ENCODE assay signal across 1 cellular context in the genomic region with DNA sequence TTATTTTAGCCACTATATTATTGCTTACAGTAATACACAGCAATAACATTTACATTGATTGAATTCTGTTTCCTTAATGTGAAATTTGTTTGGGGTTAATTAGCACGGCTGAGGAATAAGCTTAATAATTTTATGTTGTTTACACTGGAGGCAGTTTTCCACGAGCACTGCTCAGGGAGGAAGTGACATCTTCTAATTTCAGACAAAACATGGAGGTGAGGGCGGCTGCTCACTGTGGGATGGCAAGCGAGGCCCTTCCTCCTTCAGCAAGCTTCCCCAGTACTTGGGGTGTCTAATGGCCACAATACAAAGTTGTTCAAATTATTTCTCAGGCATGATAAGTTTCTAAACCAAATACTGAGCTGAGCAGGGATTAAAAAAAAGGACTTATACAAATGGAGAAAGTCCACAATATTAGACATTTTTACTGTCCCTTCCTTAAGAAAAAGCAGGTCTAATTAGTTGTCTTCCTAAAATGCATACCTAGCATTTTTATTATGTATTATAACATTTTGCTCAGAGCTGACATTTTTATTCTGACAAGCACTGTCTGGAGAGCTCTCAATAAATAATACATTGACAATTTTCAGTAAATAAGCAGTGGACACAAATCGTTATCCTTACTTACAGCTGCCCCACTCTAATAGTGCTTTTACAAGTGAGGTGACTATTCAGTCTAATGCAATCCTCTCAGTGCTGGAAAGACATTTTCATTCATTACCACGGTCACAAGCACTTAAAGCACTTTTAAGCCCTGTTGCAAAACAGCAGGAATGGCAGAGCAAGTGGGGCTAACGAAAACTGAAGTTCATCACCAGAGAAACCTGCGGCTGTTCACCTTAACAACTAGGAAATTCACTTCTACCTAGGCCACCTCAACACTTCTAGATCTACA.
TF ChIP-seq lines count a peak whose summit lies in the region.

No MANE protein-coding gene starts in this region.

TF ChIP-seq in K562, 482 proteins besides CTCF, POLR2A, EP300 and RAD21 (continued from another document and continues in another):
- TF ChIP-seq, protein P1, sequence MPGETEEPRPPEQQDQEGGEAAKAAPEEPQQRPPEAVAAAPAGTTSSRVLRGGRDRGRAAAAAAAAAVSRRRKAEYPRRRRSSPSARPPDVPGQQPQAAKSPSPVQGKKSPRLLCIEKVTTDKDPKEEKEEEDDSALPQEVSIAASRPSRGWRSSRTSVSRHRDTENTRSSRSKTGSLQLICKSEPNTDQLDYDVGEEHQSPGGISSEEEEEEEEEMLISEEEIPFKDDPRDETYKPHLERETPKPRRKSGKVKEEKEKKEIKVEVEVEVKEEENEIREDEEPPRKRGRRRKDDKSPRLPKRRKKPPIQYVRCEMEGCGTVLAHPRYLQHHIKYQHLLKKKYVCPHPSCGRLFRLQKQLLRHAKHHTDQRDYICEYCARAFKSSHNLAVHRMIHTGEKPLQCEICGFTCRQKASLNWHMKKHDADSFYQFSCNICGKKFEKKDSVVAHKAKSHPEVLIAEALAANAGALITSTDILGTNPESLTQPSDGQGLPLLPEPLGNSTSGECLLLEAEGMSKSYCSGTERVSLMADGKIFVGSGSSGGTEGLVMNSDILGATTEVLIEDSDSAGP (CRISPR knock-in tag; IDR thresholded peaks at IDR 0.05), result no peak
- TF ChIP-seq, protein P2, sequence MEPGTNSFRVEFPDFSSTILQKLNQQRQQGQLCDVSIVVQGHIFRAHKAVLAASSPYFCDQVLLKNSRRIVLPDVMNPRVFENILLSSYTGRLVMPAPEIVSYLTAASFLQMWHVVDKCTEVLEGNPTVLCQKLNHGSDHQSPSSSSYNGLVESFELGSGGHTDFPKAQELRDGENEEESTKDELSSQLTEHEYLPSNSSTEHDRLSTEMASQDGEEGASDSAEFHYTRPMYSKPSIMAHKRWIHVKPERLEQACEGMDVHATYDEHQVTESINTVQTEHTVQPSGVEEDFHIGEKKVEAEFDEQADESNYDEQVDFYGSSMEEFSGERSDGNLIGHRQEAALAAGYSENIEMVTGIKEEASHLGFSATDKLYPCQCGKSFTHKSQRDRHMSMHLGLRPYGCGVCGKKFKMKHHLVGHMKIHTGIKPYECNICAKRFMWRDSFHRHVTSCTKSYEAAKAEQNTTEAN (CRISPR knock-in tag; IDR thresholded peaks at IDR 0.05), result no peak
- TF ChIP-seq, protein P3, sequence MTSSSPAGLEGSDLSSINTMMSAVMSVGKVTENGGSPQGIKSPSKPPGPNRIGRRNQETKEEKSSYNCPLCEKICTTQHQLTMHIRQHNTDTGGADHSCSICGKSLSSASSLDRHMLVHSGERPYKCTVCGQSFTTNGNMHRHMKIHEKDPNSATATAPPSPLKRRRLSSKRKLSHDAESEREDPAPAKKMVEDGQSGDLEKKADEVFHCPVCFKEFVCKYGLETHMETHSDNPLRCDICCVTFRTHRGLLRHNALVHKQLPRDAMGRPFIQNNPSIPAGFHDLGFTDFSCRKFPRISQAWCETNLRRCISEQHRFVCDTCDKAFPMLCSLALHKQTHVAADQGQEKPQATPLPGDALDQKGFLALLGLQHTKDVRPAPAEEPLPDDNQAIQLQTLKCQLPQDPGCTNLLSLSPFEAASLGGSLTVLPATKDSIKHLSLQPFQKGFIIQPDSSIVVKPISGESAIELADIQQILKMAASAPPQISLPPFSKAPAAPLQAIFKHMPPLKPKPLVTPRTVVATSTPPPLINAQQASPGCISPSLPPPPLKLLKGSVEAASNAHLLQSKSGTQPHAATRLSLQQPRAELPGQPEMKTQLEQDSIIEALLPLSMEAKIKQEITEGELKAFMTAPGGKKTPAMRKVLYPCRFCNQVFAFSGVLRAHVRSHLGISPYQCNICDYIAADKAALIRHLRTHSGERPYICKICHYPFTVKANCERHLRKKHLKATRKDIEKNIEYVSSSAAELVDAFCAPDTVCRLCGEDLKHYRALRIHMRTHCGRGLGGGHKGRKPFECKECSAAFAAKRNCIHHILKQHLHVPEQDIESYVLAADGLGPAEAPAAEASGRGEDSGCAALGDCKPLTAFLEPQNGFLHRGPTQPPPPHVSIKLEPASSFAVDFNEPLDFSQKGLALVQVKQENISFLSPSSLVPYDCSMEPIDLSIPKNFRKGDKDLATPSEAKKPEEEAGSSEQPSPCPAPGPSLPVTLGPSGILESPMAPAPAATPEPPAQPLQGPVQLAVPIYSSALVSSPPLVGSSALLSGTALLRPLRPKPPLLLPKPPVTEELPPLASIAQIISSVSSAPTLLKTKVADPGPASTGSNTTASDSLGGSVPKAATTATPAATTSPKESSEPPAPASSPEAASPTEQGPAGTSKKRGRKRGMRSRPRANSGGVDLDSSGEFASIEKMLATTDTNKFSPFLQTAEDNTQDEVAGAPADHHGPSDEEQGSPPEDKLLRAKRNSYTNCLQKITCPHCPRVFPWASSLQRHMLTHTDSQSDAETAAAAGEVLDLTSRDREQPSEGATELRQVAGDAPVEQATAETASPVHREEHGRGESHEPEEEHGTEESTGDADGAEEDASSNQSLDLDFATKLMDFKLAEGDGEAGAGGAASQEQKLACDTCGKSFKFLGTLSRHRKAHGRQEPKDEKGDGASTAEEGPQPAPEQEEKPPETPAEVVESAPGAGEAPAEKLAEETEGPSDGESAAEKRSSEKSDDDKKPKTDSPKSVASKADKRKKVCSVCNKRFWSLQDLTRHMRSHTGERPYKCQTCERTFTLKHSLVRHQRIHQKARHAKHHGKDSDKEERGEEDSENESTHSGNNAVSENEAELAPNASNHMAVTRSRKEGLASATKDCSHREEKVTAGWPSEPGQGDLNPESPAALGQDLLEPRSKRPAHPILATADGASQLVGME (CRISPR knock-in tag; IDR thresholded peaks at IDR 0.05), result no peak
- TF ChIP-seq ZNF644 (tag; IDR thresholded peaks at IDR 0.05; ENCODE audit: low read depth) (no peak), FOS (IDR thresholded peaks at IDR 0.05; ENCODE audit: extremely low read depth, insufficient read length) (no peak), ATF1 (CRISPR knock-in tag; IDR thresholded peaks at IDR 0.05) (no peak), ATF1 (tag; IDR thresholded peaks at IDR 0.05) (peak; percentile 31; the same call in 1 of the 2 replicates), FOXK2 (conservative IDR thresholded peaks at IDR 0.05 in 1 of 2, IDR thresholded peaks at IDR 0.05 in 1 of 2; ENCODE audit: low read depth in 2 of 2) (peak; percentile 69 to 78; a peak in 3 of 4 replicates), PTBP1 (IDR thresholded peaks at IDR 0.05; ENCODE audit: low read depth, low read length) (no peak), MAZ (CRISPR knock-in tag; conservative IDR thresholded peaks at IDR 0.05 in 1 of 2, IDR thresholded peaks at IDR 0.05 in 1 of 2) (no peak), ESRRA (IDR thresholded peaks at IDR 0.05; ENCODE audit: borderline replicate concordance, low read depth) (no peak), ZNF696 (CRISPR knock-in tag; conservative IDR thresholded peaks at IDR 0.05) (no peak), HMGN3 (IDR thresholded peaks at IDR 0.05; ENCODE audit: borderline replicate concordance, extremely low read depth, insufficient read length, low read depth, low read length) (no peak), ZNF274 (IDR thresholded peaks at IDR 0.05; ENCODE audit: borderline replicate concordance, low read depth, low read length) (no peak), SMARCE1 (IDR thresholded peaks at IDR 0.05) (no peak), SMARCA5 (IDR thresholded peaks at IDR 0.05) (no peak), RBM34 (IDR thresholded peaks at IDR 0.05; ENCODE audit: borderline replicate concordance, insufficient read depth, low read length) (no peak), NR2C2 (CRISPR knock-in tag; IDR thresholded peaks at IDR 0.05) (no peak), NR2C2 (tag; IDR thresholded peaks at IDR 0.05) (peak; percentile 33; the same call in 1 of the 2 replicates), FOXA1 (IDR thresholded peaks at IDR 0.05; ENCODE audit: borderline replicate concordance) (no peak)
- TF ChIP-seq, protein P4, sequence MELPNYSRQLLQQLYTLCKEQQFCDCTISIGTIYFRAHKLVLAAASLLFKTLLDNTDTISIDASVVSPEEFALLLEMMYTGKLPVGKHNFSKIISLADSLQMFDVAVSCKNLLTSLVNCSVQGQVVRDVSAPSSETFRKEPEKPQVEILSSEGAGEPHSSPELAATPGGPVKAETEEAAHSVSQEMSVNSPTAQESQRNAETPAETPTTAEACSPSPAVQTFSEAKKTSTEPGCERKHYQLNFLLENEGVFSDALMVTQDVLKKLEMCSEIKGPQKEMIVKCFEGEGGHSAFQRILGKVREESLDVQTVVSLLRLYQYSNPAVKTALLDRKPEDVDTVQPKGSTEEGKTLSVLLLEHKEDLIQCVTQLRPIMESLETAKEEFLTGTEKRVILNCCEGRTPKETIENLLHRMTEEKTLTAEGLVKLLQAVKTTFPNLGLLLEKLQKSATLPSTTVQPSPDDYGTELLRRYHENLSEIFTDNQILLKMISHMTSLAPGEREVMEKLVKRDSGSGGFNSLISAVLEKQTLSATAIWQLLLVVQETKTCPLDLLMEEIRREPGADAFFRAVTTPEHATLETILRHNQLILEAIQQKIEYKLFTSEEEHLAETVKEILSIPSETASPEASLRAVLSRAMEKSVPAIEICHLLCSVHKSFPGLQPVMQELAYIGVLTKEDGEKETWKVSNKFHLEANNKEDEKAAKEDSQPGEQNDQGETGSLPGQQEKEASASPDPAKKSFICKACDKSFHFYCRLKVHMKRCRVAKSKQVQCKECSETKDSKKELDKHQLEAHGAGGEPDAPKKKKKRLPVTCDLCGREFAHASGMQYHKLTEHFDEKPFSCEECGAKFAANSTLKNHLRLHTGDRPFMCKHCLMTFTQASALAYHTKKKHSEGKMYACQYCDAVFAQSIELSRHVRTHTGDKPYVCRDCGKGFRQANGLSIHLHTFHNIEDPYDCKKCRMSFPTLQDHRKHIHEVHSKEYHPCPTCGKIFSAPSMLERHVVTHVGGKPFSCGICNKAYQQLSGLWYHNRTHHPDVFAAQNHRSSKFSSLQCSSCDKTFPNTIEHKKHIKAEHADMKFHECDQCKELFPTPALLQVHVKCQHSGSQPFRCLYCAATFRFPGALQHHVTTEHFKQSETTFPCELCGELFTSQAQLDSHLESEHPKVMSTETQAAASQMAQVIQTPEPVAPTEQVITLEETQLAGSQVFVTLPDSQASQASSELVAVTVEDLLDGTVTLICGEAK (IDR thresholded peaks at IDR 0.05), result peak; percentile 29; the same call in 1 of the 2 replicates
- TF ChIP-seq, protein P4 (CRISPR knock-in tag; IDR thresholded peaks at IDR 0.05), result no peak
- TF ChIP-seq, protein P5, sequence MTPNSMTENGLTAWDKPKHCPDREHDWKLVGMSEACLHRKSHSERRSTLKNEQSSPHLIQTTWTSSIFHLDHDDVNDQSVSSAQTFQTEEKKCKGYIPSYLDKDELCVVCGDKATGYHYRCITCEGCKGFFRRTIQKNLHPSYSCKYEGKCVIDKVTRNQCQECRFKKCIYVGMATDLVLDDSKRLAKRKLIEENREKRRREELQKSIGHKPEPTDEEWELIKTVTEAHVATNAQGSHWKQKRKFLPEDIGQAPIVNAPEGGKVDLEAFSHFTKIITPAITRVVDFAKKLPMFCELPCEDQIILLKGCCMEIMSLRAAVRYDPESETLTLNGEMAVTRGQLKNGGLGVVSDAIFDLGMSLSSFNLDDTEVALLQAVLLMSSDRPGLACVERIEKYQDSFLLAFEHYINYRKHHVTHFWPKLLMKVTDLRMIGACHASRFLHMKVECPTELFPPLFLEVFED (CRISPR knock-in tag; conservative IDR thresholded peaks at IDR 0.05), result no peak
- TF ChIP-seq, protein P6, sequence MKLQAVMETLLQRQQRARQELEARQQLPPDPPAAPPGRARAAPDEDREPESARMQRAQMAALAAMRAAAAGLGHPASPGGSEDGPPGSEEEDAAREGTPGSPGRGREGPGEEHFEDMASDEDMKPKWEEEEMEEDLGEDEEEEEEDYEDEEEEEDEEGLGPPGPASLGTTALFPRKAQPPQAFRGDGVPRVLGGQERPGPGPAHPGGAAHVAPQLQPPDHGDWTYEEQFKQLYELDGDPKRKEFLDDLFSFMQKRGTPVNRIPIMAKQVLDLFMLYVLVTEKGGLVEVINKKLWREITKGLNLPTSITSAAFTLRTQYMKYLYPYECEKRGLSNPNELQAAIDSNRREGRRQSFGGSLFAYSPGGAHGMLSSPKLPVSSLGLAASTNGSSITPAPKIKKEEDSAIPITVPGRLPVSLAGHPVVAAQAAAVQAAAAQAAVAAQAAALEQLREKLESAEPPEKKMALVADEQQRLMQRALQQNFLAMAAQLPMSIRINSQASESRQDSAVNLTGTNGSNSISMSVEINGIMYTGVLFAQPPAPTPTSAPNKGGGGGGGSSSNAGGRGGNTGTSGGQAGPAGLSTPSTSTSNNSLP (IDR thresholded peaks at IDR 0.05; ENCODE audit: borderline replicate concordance, low read depth, low read length), result no peak
- TF ChIP-seq, protein P7, sequence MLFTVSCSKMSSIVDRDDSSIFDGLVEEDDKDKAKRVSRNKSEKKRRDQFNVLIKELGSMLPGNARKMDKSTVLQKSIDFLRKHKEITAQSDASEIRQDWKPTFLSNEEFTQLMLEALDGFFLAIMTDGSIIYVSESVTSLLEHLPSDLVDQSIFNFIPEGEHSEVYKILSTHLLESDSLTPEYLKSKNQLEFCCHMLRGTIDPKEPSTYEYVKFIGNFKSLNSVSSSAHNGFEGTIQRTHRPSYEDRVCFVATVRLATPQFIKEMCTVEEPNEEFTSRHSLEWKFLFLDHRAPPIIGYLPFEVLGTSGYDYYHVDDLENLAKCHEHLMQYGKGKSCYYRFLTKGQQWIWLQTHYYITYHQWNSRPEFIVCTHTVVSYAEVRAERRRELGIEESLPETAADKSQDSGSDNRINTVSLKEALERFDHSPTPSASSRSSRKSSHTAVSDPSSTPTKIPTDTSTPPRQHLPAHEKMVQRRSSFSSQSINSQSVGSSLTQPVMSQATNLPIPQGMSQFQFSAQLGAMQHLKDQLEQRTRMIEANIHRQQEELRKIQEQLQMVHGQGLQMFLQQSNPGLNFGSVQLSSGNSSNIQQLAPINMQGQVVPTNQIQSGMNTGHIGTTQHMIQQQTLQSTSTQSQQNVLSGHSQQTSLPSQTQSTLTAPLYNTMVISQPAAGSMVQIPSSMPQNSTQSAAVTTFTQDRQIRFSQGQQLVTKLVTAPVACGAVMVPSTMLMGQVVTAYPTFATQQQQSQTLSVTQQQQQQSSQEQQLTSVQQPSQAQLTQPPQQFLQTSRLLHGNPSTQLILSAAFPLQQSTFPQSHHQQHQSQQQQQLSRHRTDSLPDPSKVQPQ (CRISPR knock-in tag; IDR thresholded peaks at IDR 0.05; ENCODE audit: borderline replicate concordance), result no peak
